ENCODE assay signal across 13 cellular contexts in genomic region chr10:13877154-13877909, GRCh38.
A peak's percentile ranks its signal among the peaks of the same experiment; 100 is the strongest.
DNase-seq lines count a peak whose midpoint lies in the region; ATAC-seq and TF ChIP-seq lines count a peak whose summit lies in the region.
"Had no signal": no experiment of that assay in that cellular context is flagged by ENCODE, and none has a peak within 500 bp of the region (broad histone marks: within the 10 kb centered on the region; RNA-seq: fewer than 3 reads in every experiment).

No MANE protein-coding gene starts in this region.

- H4K8ac ChIP-seq in mesenchymal stem cell (ENCODE audit: low read length) = peak overlapping the region; percentile 59

- no peak overlapping the region for H3K4me2 ChIP-seq in mesenchymal stem cell (ENCODE audit: low read length, poor library complexity, severe bottlenecking)

- H2BK12ac ChIP-seq in mesenchymal stem cell (ENCODE audit: low read length in 2 of 2) = peak overlapping the region; percentile 2 to 49

- H2BK5ac ChIP-seq in mesenchymal stem cell (ENCODE audit: low read depth, low read length, poor library complexity, severe bottlenecking) = no peak overlapping the region

- peak overlapping the region; percentile 14 for H3K9ac ChIP-seq in mesenchymal stem cell (ENCODE audit: low read length)

- H3K9me3 ChIP-seq in MG63 (no peaks in the 10 kb centered on the region), mesenchymal stem cell (ENCODE audit: control insufficient read depth, low read length) (no peaks in the 10 kb centered on the region), upper lobe of right lung (no peaks in the 10 kb centered on the region)

- H3K14ac ChIP-seq in mesenchymal stem cell (ENCODE audit: low read length in 2 of 2) = no peak overlapping the region

- peak; percentile 80 for DNase-seq in MG63
- peak; percentile 94 for DNase-seq in fibroblast of the aortic adventitia (ENCODE audit: low read depth)
- peak; percentile 48 for DNase-seq in mesenchymal stem cell
- peak; percentile 69 for DNase-seq in upper lobe of right lung
- no peak for DNase-seq in NCI-H1930 (lab: John Stamatoyannopoulos, UW)
- no peak for DNase-seq in glutamatergic neuron
- DNase-seq: activated CD4-positive, alpha-beta T cell treated with anti-CD3 and anti-CD28 coated beads, Interleukin-2, amount 50 U/mL, for 4 hours; activated naive CD4-positive, alpha-beta T cell treated with Interleukin-2 at 50 U/mL for 16 hours; dermis blood vessel endothelial cell; NCI-H1694 treated with DMSO at 0.1 percent for 48 hours; stimulated activated CD8-positive, alpha-beta memory T cell treated with anti-CD3 and anti-CD28 coated beads, Interleukin-4, amount 100 ng/mL, for 48 hours had no signal

- H3K79me1 ChIP-seq in mesenchymal stem cell (replicated peaks; ENCODE audit: low read length, poor library complexity, severe bottlenecking) = peaks cover 15% of the 10 kb centered on the region

- H3K36me3 Mint-ChIP-seq in glutamatergic neuron (ENCODE audit: unreplicated experiment) = no peaks in the 10 kb centered on the region

- 68% methylated on average over 11 of the region's 11 CpGs for WGBS in mesenchymal stem cell

- peaks cover 7% of the 10 kb centered on the region for H3K27me3 Mint-ChIP-seq in glutamatergic neuron (ENCODE audit: unreplicated experiment)

- intact Hi-C loops in upper lobe of right lung (cut with DNase I) = no loop called here

- H3K4me1 ChIP-seq in mesenchymal stem cell (ENCODE audit: control insufficient read depth, insufficient read depth, low read depth, low read length) (peaks cover 11% of the 10 kb centered on the region), upper lobe of right lung (peaks cover 12% of the 10 kb centered on the region)

- H2AK5ac ChIP-seq in mesenchymal stem cell (ENCODE audit: low read length, severe bottlenecking) = peak overlapping the region; percentile 59

- peak overlapping the region; percentile 23 for H2BK15ac ChIP-seq in mesenchymal stem cell (ENCODE audit: low read depth, poor library complexity, severe bottlenecking)

- H3K4me3 Mint-ChIP-seq in glutamatergic neuron (ENCODE audit: unreplicated experiment) = no peak overlapping the region
- H3K4me3 Mint-ChIP-seq: T-helper 1 cell treated with Interleukin-12 subunit alpha and Interleukin-12 subunit beta and Interleukin-4 antibody, amounts not matched to agents 30 μg/mL and 1 μg/mL, for 36 hours had no signal

- H3K4me3 ChIP-seq in MG63 = no peak overlapping the region
- no peak overlapping the region for H3K4me3 ChIP-seq in fibroblast of the aortic adventitia (ENCODE audit: low read depth, low read length)
- H3K4me3 ChIP-seq in mesenchymal stem cell (ENCODE audit: insufficient read depth in 1 of 2, low read depth in 1 of 2, low read length in 2 of 2) = peak overlapping the region in 1 of 2 experiments; percentile 14
- H3K4me3 ChIP-seq in upper lobe of right lung = no peak overlapping the region

- H3K27ac ChIP-seq in mesenchymal stem cell (ENCODE audit: low read length, poor library complexity, severe bottlenecking) = no peak overlapping the region
- peak overlapping the region; percentile 51 for H3K27ac ChIP-seq in upper lobe of right lung

- peak overlapping the region; percentile 50 for H4K91ac ChIP-seq in mesenchymal stem cell (ENCODE audit: low read length)

- peaks cover 6% of the 10 kb centered on the region for H3K4me1 Mint-ChIP-seq in glutamatergic neuron (ENCODE audit: low read depth, unreplicated experiment)

- peak overlapping the region; percentile 46 to 77 for H3K18ac ChIP-seq in mesenchymal stem cell (ENCODE audit: low read depth in 1 of 2, low read length in 2 of 2)

- no peak overlapping the region for H3K27ac Mint-ChIP-seq in glutamatergic neuron (ENCODE audit: unreplicated experiment)
- H3K27ac Mint-ChIP-seq: T-helper 1 cell treated with Interleukin-12 subunit alpha and Interleukin-12 subunit beta and Interleukin-4 antibody, amounts not matched to agents 30 μg/mL and 1 μg/mL, for 36 hours had no signal

- no peak overlapping the region for H2BK120ac ChIP-seq in mesenchymal stem cell (ENCODE audit: low read depth, low read length)

- H3K4ac ChIP-seq in mesenchymal stem cell (ENCODE audit: low read depth in 1 of 2, low read length in 2 of 2) = peak overlapping the region; percentile 11 to 87

- ATAC-seq in upper lobe of right lung (peak; percentile 51), HG03097 (IDR thresholded peaks at IDR 0.05; ENCODE audit: low FRiP score, unreplicated experiment) (no peak)

- H3K27me3 ChIP-seq in MG63 = no peaks in the 10 kb centered on the region
- H3K27me3 ChIP-seq in mesenchymal stem cell (ENCODE audit: control insufficient read depth in 1 of 2, insufficient read depth in 1 of 2, low read length in 2 of 2) = no peaks in the 10 kb centered on the region
- no peaks in the 10 kb centered on the region for H3K27me3 ChIP-seq in upper lobe of right lung

- TF ChIP-seq CTCF in fibroblast of the aortic adventitia (IDR thresholded peaks at IDR 0.05; ENCODE audit: insufficient read depth, low read length) (no peak), upper lobe of right lung (IDR thresholded peaks at IDR 0.05) (no peak), glutamatergic neuron (IDR thresholded peaks at IDR 0.05; ENCODE audit: partially characterized antibody, unreplicated experiment) (no peak)

- no peaks in the 10 kb centered on the region for H3K9me3 Mint-ChIP-seq in glutamatergic neuron (ENCODE audit: unreplicated experiment)
- H3K9me3 Mint-ChIP-seq: T-helper 1 cell treated with Interleukin-12 subunit alpha and Interleukin-12 subunit beta and Interleukin-4 antibody, amounts not matched to agents 30 μg/mL and 1 μg/mL, for 36 hours had no signal

- H3K23ac ChIP-seq in mesenchymal stem cell (ENCODE audit: low read length in 2 of 2) = no peak overlapping the region

- H2AFZ ChIP-seq in mesenchymal stem cell (ENCODE audit: low read depth, low read length) = no peak overlapping the region

- H3K36me3 ChIP-seq in MG63 (no peaks in the 10 kb centered on the region), mesenchymal stem cell (ENCODE audit: control insufficient read depth in 1 of 2, insufficient read depth in 2 of 2, low read depth in 1 of 2, low read length in 2 of 2) (no peaks in the 10 kb centered on the region), upper lobe of right lung (no peaks in the 10 kb centered on the region)

Comparison
In these comparisons a context has a peak if more than half of its experiments do, and no peak if none do; other contexts are left out.
1. DNase-seq: peak in MG63 (single experiment), fibroblast of the aortic adventitia (single experiment), mesenchymal stem cell (single experiment) and upper lobe of right lung (single experiment); none in NCI-H1930 (0 of 2) and glutamatergic neuron (single experiment).